ENCODE assay signal across 36 cellular contexts in the genomic region with DNA sequence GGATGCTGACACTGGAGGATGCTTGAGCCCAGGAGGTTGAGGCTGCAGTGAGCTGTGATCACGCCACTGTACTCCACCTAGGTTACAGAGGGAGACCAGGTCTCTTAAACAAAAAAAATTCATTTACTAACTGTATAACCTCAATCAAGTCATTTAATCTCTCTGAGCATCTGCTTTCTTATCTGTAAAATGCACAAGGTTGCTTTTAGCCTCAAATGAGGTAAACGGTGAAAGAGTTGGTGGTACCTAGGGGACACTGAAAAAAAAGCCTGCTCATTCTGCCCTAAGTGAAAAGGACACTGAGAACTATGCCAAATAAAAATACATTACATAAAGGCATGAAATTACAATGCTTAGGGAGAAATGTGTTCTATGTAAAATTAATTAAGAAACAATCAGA. TPM values are rescaled to one million over a fixed set of nuclear protein-coding genes. Genes with fewer than 3 reads are reported as not detected.
"Had no signal": no experiment of that assay in that cellular context is flagged by ENCODE, and none has a peak within 500 bp of the region (broad histone marks: within the 10 kb centered on the region; RNA-seq: fewer than 3 reads in every experiment).

No MANE protein-coding gene starts in this region.

- ATAC-seq: activated CD8-positive, alpha-beta T cell treated with anti-CD3 and anti-CD28 coated beads for 36 hours; activated naive CD4-positive, alpha-beta T cell treated with anti-CD3 and anti-CD28 coated beads, Interleukin-2, amount 50 U/mL, for 72 hours; activated T-cell treated with anti-CD3 and anti-CD28 coated beads, Interleukin-2, amount 50 U/mL, for 4 hours; activated T-cell treated with anti-CD3 and anti-CD28 coated beads, Interleukin-2, amount 50 U/mL, for 72 hours; activated T-helper 17 cell treated with anti-CD3 and anti-CD28 coated beads, Interleukin-2, amount 50 U/mL, for 72 hours; body of pancreas had no signal

- DNase-seq: activated B cell treated with CpG ODN at 0.5 μM for 24 hours; activated CD4-positive, alpha-beta memory T cell treated with anti-CD3 and anti-CD28 coated beads for 36 hours; activated CD4-positive, alpha-beta T cell treated with anti-CD3 and anti-CD28 coated beads for 4 hours; activated CD4-positive, alpha-beta T cell treated with anti-CD3 and anti-CD28 coated beads, Interleukin-2, amount 10 ng/mL, durations not matched to agents 24 days and 14 days; activated CD4-positive, alpha-beta T cell treated with anti-CD3 and anti-CD28 coated beads, Interleukin-2, amount 50 U/mL, for 1 hour; activated CD4-positive, alpha-beta T cell treated with anti-CD3 and anti-CD28 coated beads, Interleukin-2, amount 50 U/mL, for 4 hours; activated CD4-positive, CD25-positive, alpha-beta regulatory T cell treated with anti-CD3 and anti-CD28 coated beads, Interleukin-2, amount 50 U/mL, for 72 hours; activated CD8-positive, alpha-beta memory T cell treated with anti-CD3 and anti-CD28 coated beads, Interleukin-2, amount 50 U/mL, for 4 hours; activated CD8-positive, alpha-beta T cell treated with anti-CD3 and anti-CD28 coated beads for 36 hours; activated effector memory CD4-positive, alpha-beta T cell treated with anti-CD3 and anti-CD28 coated beads, Interleukin-2, amount 50 U/mL, for 16 hours; activated gamma-delta T cell treated with Interleukin-2 at 50 U/mL for 16 hours; activated naive CD4-positive, alpha-beta T cell; activated naive CD4-positive, alpha-beta T cell treated with anti-CD3 and anti-CD28 coated beads for 36 hours; activated naive CD4-positive, alpha-beta T cell treated with anti-CD3 and anti-CD28 coated beads, Interleukin-2, amount 50 U/mL, for 16 hours; activated naive CD8-positive, alpha-beta T cell treated with anti-CD3 and anti-CD28 coated beads for 36 hours; activated T-cell treated with anti-CD3 and anti-CD28 coated beads for 4 hours; activated T-cell treated with anti-CD3 and anti-CD28 coated beads, Interleukin-2, amount 50 U/mL, for 1 hour; activated T-cell treated with anti-CD3 and anti-CD28 coated beads, Interleukin-2, amount 50 U/mL, for 4 hours; activated T-cell treated with anti-CD3 and anti-CD28 coated beads, Interleukin-2, amount 50 U/mL, for 72 hours; adrenal gland; amniotic stem cell; aorta; body of pancreas; brain microvascular endothelial cell; central memory CD4-positive, alpha-beta T cell; T-helper 1 cell; T-helper 2 cell; T-helper 9 cell had no signal

- H3K4me3 ChIP-seq: adrenal gland, body of pancreas, breast epithelium had no signal

RNA-seq across cellular contexts. Expression of a gene that starts 3.4 kb away (rescaled TPM):
- total RNA-seq: activated B cell treated with CpG ODN at 0.5 μM for 24 hours; activated CD4-positive, alpha-beta memory T cell treated with anti-CD3 and anti-CD28 coated beads for 36 hours; activated CD4-positive, alpha-beta T cell treated with anti-CD3 and anti-CD28 coated beads, Interleukin-2, amount 10 ng/mL, durations not matched to agents 24 days and 14 days; activated CD8-positive, alpha-beta memory T cell treated with anti-CD3 and anti-CD28 coated beads for 36 hours; activated CD8-positive, alpha-beta T cell treated with anti-CD3 and anti-CD28 coated beads for 36 hours; activated naive CD4-positive, alpha-beta T cell treated with anti-CD3 and anti-CD28 coated beads for 36 hours; activated naive CD4-positive, alpha-beta T cell treated with anti-CD3 and anti-CD28 coated beads, Interleukin-2, amount 50 U/mL, for 72 hours; activated naive CD8-positive, alpha-beta T cell treated with anti-CD3 and anti-CD28 coated beads for 36 hours; activated T-cell treated with anti-CD3 and anti-CD28 coated beads, Interleukin-2, amount 50 U/mL, for 4 hours; activated T-cell treated with anti-CD3 and anti-CD28 coated beads, Interleukin-2, amount 50 U/mL, for 72 hours; activated T-helper 1 cell treated with anti-CD3 and anti-CD28 coated beads, Interleukin-12 subunit alpha, Interleukin-12 subunit beta, Interleukin-2, Interleukin-4 antibody, amounts not matched to agents 30 ng/mL and 10 ng/mL and 1 ng/mL, durations not matched to agents 14 hours and 24 hours and 36 hours; activated T-helper 17 cell treated with anti-CD3 and anti-CD28 coated beads, Interleukin-2, amount 50 U/mL, for 72 hours; adrenal gland; aorta; astrocyte; body of pancreas; breast epithelium; cardiac septum; cerebellum had no signal
- polyA plus RNA-seq: adrenal gland, aorta had no signal
